1 cellular context compared by ENCODE assay signal in the genomic region with DNA sequence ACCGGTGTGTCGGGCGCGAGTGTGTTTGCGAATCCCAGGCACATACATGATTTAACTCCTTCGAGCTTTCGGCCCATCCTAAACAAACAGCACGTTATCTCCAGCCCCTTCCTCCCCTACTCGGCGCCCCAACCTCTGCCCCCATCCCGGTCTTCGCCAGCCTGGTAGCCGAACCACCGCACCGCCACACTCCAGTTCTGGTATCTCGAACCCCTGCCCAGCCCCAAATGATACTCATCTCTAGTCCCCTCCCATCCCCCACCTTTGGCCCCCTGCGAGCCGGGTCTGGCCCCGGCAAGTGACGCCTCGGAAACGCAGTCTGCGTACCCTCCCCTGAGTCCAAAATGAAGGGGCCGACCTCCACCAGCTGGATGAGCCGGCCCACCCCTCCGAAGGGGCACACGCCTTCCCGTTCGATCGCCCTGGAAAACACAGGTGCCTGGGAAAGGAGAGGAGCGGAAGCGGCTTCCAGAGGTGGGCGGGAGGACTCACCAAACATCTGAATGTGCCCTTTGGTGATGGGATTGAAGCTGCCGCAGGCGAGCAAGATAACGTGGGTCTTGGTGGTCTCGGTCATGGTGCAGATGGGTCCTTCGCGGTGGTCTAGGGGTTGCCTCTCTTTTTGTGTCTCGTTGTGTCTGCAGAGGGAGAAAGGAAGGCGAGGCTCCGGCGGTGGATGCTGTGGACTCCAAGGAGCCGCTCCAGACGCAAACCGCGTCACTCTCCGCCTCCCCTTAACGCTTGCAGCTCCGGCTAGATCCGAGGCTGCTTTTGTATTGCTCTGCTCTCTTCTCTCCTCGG.
A peak's percentile ranks its signal among the peaks of the same experiment; 100 is the strongest.
TF ChIP-seq lines count a peak whose summit lies in the region.

NMNAT2 (minus strand) TSS at position 690 of the 801 bp plus-strand sequence; CDS start at position 577, 113 bp downstream.

TF ChIP-seq in HEK293, 187 proteins besides CTCF, POLR2A, EP300 and RAD21 (continued from another document and continues in another):
- TF ChIP-seq ZNF518A (tag by site-specific recombination; conservative IDR thresholded peaks at IDR 0.05; ENCODE audit: low read depth) (no peak), MEIS1 (CRISPR knock-in tag; IDR thresholded peaks at IDR 0.05; ENCODE audit: borderline replicate concordance) (no peak), KLF16 (tag by site-specific recombination; IDR thresholded peaks at IDR 0.05) (peak; percentile 57; the same call in 1 of the 2 replicates), ZNF548 (tag by site-specific recombination; IDR thresholded peaks at IDR 0.05) (no peak), ZNF169 (tag by site-specific recombination; IDR thresholded peaks at IDR 0.05) (no peak), ZNF350 (tag by site-specific recombination; IDR thresholded peaks at IDR 0.05) (no peak), HIC1 (tag by site-specific recombination; IDR thresholded peaks at IDR 0.05) (no peak), ZFP3 (tag by site-specific recombination; IDR thresholded peaks at IDR 0.05; ENCODE audit: low read depth) (no peak), ZNF692 (tag by site-specific recombination; IDR thresholded peaks at IDR 0.05) (no peak), HOXA7 (CRISPR knock-in tag; IDR thresholded peaks at IDR 0.05; ENCODE audit: borderline replicate concordance) (no peak), ZNF239 (tag by site-specific recombination; IDR thresholded peaks at IDR 0.05) (no peak), TRIM28 (IDR thresholded peaks at IDR 0.05; ENCODE audit: borderline replicate concordance, low read length) (no peak), MZF1 (tag by site-specific recombination; IDR thresholded peaks at IDR 0.05; ENCODE audit: borderline replicate concordance) (no peak), ZNF555 (tag by site-specific recombination; conservative IDR thresholded peaks at IDR 0.05) (no peak), ZNF211 (tag by site-specific recombination; IDR thresholded peaks at IDR 0.05; ENCODE audit: low read depth) (no peak), ZNF10 (tag by site-specific recombination; IDR thresholded peaks at IDR 0.05) (no peak), ZNF791 (tag by site-specific recombination; IDR thresholded peaks at IDR 0.05) (no peak), ZNF354C (tag by site-specific recombination; IDR thresholded peaks at IDR 0.05; ENCODE audit: borderline replicate concordance, low read depth) (no peak), ZNF114 (tag by site-specific recombination; IDR thresholded peaks at IDR 0.05) (no peak), ZXDB (tag by site-specific recombination; IDR thresholded peaks at IDR 0.05) (no peak), ZBTB17 (tag by site-specific recombination; IDR thresholded peaks at IDR 0.05) (peak; percentile 92; the same call in 1 of the 2 replicates), ZNF449 (tag by site-specific recombination; IDR thresholded peaks at IDR 0.05) (no peak; the same call in 1 of the 2 replicates), ZNF707 (tag by site-specific recombination; IDR thresholded peaks at IDR 0.05) (no peak), ZNF626 (tag by site-specific recombination; IDR thresholded peaks at IDR 0.05) (no peak), ZNF747 (tag by site-specific recombination; IDR thresholded peaks at IDR 0.05) (no peak), KLF8 (tag by site-specific recombination; IDR thresholded peaks at IDR 0.05) (no peak), ZSCAN16 (tag by site-specific recombination; IDR thresholded peaks at IDR 0.05) (no peak), ZNF426 (tag by site-specific recombination; IDR thresholded peaks at IDR 0.05) (no peak), GLI4 (tag by site-specific recombination; IDR thresholded peaks at IDR 0.05) (no peak), YY2 (tag by site-specific recombination; IDR thresholded peaks at IDR 0.05) (no peak), SCRT1 (tag by site-specific recombination; IDR thresholded peaks at IDR 0.05; ENCODE audit: borderline replicate concordance) (no peak), ZNF23 (tag by site-specific recombination; IDR thresholded peaks at IDR 0.05; ENCODE audit: borderline replicate concordance) (no peak), ZNF155 (tag by site-specific recombination; IDR thresholded peaks at IDR 0.05) (no peak), ZNF19 (tag by site-specific recombination; IDR thresholded peaks at IDR 0.05; ENCODE audit: low read depth) (no peak), ZNF391 (tag by site-specific recombination; IDR thresholded peaks at IDR 0.05; ENCODE audit: borderline replicate concordance, low read depth) (no peak), SALL2 (tag by site-specific recombination; IDR thresholded peaks at IDR 0.05; ENCODE audit: borderline replicate concordance) (no peak), PRDM10 (tag by site-specific recombination; IDR thresholded peaks at IDR 0.05) (peak; percentile 50; the same call in 1 of the 2 replicates), KLF1 (tag by site-specific recombination; IDR thresholded peaks at IDR 0.05) (no peak), GLIS2 (tag by site-specific recombination; IDR thresholded peaks at IDR 0.05) (peak; percentile 75), ZNF140 (tag by site-specific recombination; IDR thresholded peaks at IDR 0.05) (no peak), ZNF785 (tag by site-specific recombination; IDR thresholded peaks at IDR 0.05) (no peak)
- TF ChIP-seq, protein P1, sequence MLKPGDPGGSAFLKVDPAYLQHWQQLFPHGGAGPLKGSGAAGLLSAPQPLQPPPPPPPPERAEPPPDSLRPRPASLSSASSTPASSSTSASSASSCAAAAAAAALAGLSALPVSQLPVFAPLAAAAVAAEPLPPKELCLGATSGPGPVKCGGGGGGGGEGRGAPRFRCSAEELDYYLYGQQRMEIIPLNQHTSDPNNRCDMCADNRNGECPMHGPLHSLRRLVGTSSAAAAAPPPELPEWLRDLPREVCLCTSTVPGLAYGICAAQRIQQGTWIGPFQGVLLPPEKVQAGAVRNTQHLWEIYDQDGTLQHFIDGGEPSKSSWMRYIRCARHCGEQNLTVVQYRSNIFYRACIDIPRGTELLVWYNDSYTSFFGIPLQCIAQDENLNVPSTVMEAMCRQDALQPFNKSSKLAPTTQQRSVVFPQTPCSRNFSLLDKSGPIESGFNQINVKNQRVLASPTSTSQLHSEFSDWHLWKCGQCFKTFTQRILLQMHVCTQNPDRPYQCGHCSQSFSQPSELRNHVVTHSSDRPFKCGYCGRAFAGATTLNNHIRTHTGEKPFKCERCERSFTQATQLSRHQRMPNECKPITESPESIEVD (tag by site-specific recombination; IDR thresholded peaks at IDR 0.05): no peak
- TF ChIP-seq, protein P2, sequence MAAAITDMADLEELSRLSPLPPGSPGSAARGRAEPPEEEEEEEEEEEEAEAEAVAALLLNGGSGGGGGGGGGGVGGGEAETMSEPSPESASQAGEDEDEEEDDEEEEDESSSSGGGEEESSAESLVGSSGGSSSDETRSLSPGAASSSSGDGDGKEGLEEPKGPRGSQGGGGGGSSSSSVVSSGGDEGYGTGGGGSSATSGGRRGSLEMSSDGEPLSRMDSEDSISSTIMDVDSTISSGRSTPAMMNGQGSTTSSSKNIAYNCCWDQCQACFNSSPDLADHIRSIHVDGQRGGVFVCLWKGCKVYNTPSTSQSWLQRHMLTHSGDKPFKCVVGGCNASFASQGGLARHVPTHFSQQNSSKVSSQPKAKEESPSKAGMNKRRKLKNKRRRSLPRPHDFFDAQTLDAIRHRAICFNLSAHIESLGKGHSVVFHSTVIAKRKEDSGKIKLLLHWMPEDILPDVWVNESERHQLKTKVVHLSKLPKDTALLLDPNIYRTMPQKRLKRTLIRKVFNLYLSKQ (tag by site-specific recombination; IDR thresholded peaks at IDR 0.05; ENCODE audit: borderline replicate concordance): no peak
